Comparison of ENCODE assay signal across 8 cellular contexts in the genomic region with DNA sequence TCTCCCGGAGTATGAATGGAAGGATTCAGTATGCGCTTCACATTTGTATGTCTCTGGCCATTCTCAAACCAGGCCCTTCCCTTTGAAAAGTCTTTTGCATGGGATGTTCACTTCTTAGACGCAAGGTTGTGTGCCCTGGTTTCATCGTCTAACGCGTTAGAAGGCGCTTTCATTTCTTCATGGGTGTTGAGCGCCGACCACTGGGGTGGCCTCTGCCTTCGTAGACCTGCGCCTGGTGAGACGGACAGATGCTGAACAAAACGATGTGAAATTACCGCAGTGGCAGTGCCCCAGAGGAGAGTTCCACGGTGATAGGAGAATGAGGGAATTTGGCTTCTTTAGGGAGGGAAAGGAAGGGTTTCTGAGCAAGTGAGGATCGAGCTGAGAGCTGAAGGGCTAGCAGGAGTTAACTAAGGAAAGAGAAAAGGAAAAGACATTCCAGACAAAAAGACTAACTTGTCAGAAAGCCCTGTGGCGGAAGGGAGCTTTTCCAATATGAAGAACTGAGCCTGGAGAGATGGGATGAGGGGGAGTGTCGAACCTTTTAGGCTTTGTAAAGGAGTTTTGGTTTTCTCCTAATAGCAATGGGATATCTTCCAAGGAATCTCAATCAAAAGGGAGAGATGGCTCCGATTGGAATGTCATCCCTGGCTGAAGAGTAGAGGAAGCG. TPM values are rescaled to one million over a fixed set of nuclear protein-coding genes. Genes with fewer than 3 reads are reported as not detected.
DNase-seq lines count a peak whose midpoint lies in the region; ATAC-seq and TF ChIP-seq lines count a peak whose summit lies in the region.

No MANE protein-coding gene starts in this region.

- H3K4me2 ChIP-seq in BLaER1 (peak overlapping the region; percentile 86), mesendoderm (ENCODE audit: low read length) (peak overlapping the region; percentile 26)

- H4K20me1 ChIP-seq in BLaER1, result peaks cover 66% of the 10 kb centered on the region

- H3K27ac ChIP-seq in BLaER1 (peak overlapping the region; percentile 86), mesendoderm (ENCODE audit: low read depth, low read length) (peak overlapping the region; percentile 92)

- ATAC-seq in GM18907 (IDR thresholded peaks at IDR 0.05; ENCODE audit: unreplicated experiment) (peak; percentile 29), HG03460 (IDR thresholded peaks at IDR 0.05; ENCODE audit: unreplicated experiment) (peak; percentile 25), HG02870 (IDR thresholded peaks at IDR 0.05; ENCODE audit: unreplicated experiment) (no peak)
- ATAC-seq in stimulated activated naive CD8-positive, alpha-beta T cell treated with anti-CD3 and anti-CD28 coated beads, Interleukin-15, Interleukin-2, amounts not matched to agents 100 U/mL and 50 U/mL, for 24 hours, result peak; percentile 21

- peak overlapping the region; percentile 74 for H3K4me3 ChIP-seq in BLaER1
- peak overlapping the region; percentile 82 for H3K4me3 ChIP-seq in choroid plexus epithelial cell (ENCODE audit: low read depth, low read length)
- peak overlapping the region; percentile 62 for H3K4me3 ChIP-seq in mesendoderm (ENCODE audit: low read length)

- peak overlapping the region; percentile 34 for H3K23ac ChIP-seq in mesendoderm (ENCODE audit: low read length)

- H3K4me1 ChIP-seq in BLaER1 (peaks cover 47% of the 10 kb centered on the region), mesendoderm (ENCODE audit: control insufficient read depth, low read depth, low read length) (no peaks in the 10 kb centered on the region)

- peak overlapping the region; percentile 97 for H3K4ac ChIP-seq in mesendoderm (ENCODE audit: low read depth, low read length)

- no peak overlapping the region for H2AK5ac ChIP-seq in mesendoderm (ENCODE audit: low read length)

- peak overlapping the region; percentile 89 for H3K9ac ChIP-seq in BLaER1
- peak overlapping the region; percentile 70 for H3K9ac ChIP-seq in mesendoderm (ENCODE audit: low read length)

- peak overlapping the region; percentile 0 for H2BK5ac ChIP-seq in mesendoderm (ENCODE audit: low read length)

- peak overlapping the region; percentile 65 for H4K8ac ChIP-seq in mesendoderm (ENCODE audit: low read depth, low read length)

- no peak overlapping the region for H2BK120ac ChIP-seq in mesendoderm (ENCODE audit: low read depth, low read length)

- H4K5ac ChIP-seq in mesendoderm (ENCODE audit: low read length), result peak overlapping the region; percentile 35

- peak; percentile 44 for TF ChIP-seq CTCF in choroid plexus epithelial cell (conservative IDR thresholded peaks at IDR 0.05; ENCODE audit: low read depth, low read length)

- peaks cover 3% of the 10 kb centered on the region for H3K79me1 ChIP-seq in mesendoderm (ENCODE audit: low read length)

- no peaks in the 10 kb centered on the region for H3K9me3 ChIP-seq in BLaER1

- no peak overlapping the region for H2BK15ac ChIP-seq in mesendoderm (replicated peaks; ENCODE audit: low read depth)

- H3K36me3 ChIP-seq in BLaER1 (peaks cover 4% of the 10 kb centered on the region; the same call in 1 of the 2 replicates), mesendoderm (ENCODE audit: control insufficient read depth, insufficient read depth, low read length) (no peaks in the 10 kb centered on the region)

- no CpG with 5 or more reads among the region's 20 CpGs for WGBS in mesendoderm (ENCODE audit: extremely low coverage, insufficient coverage, low lambda C conversion rate)

- H3K18ac ChIP-seq in mesendoderm (ENCODE audit: low read length), result peak overlapping the region; percentile 75

- H3K56ac ChIP-seq in mesendoderm (ENCODE audit: low read length), result peak overlapping the region; percentile 92

- peaks cover 51% of the 10 kb centered on the region for H3K79me2 ChIP-seq in mesendoderm (ENCODE audit: control insufficient read depth, insufficient read depth, low read length)

- H3K27me3 ChIP-seq in BLaER1, result no peaks in the 10 kb centered on the region
- no peaks in the 10 kb centered on the region for H3K27me3 ChIP-seq in mesendoderm (ENCODE audit: insufficient read depth, low read length, poor library complexity)

- DNase-seq in T-helper 22 cell (ENCODE audit: low read depth) (peak; percentile 36), choroid plexus epithelial cell (ENCODE audit: low read depth) (peak; percentile 71), mesendoderm (peak; percentile 50)
- peak; percentile 57 for DNase-seq in stimulated activated naive CD8-positive, alpha-beta T cell treated with anti-CD3 and anti-CD28 coated beads, Interleukin-15, Interleukin-2, amounts not matched to agents 100 U/mL and 50 U/mL, for 24 hours

RNA-seq across cellular contexts. Expression of gene GGPS1, which starts 0.9 kb away (rescaled TPM):
- polyA plus RNA-seq in mesendoderm (2013, experiment 1 of 2), result 28.7 TPM
- 27.1 TPM for polyA plus RNA-seq in mesendoderm (2013, experiment 2 of 2)

RNA-seq across cellular contexts. Expression of gene ARID4B, which starts 1.3 kb away (rescaled TPM):
- 14.8 TPM for polyA plus RNA-seq in mesendoderm (2013, experiment 1 of 2)
- 15.0 TPM for polyA plus RNA-seq in mesendoderm (2013, experiment 2 of 2)

RNA-seq across cellular contexts. Expression of gene TBCE, which starts 38.0 kb away (rescaled TPM):
- 46.4 TPM for polyA plus RNA-seq in mesendoderm (2013, experiment 1 of 2)
- polyA plus RNA-seq in mesendoderm (2013, experiment 2 of 2), result 47.4 TPM
